8 cellular contexts compared by ENCODE assay signal in the genomic region with DNA sequence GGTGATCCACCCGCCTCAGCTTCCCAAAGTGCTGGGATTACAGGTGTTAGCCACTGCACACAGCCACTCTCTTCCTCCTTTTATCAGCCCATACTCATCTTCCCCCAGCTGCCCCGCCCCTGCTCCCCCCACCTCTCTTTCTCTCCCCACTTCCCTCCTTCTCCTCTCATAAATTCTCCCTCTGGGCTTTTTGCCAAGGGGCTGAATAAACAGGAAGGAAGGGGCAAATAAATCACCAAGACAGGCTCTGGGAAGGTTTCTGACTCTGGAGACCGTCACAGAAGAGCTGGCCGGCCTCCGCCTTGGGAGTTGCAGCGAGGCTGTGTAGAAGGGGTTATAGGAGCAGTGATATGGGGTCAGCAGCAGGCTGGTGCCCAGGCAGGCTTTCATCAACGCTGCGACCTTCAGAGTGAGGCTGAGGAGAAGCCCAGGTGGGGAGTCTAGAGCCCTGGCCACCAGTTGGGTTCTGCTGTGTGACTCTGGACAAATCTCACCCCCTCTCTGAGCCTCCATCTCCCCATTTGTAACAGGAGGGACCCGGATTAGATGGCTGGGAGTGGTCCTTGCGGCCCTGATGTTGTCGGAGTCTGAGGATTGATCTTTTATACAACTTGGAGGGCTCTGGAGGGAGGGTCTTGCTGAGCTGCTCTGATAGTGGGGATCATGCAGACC.
DNase-seq lines count a peak whose midpoint lies in the region; ATAC-seq and TF ChIP-seq lines count a peak whose summit lies in the region.

No MANE protein-coding gene starts in this region.

- no peak overlapping the region for H3K4me3 Mint-ChIP-seq in stimulated activated naive CD8-positive, alpha-beta T cell treated with anti-CD3 and anti-CD28 coated beads, Interleukin-15, amount 100 ng/mL, for 72 hours

- ATAC-seq in HG02763 (IDR thresholded peaks at IDR 0.05; ENCODE audit: unreplicated experiment): no peak
- ATAC-seq in stimulated activated naive CD8-positive, alpha-beta T cell treated with anti-CD3 and anti-CD28 coated beads, Interleukin-15, amount 100 ng/mL, for 72 hours: no peak

- H3K27me3 Mint-ChIP-seq in stimulated activated naive CD8-positive, alpha-beta T cell treated with anti-CD3 and anti-CD28 coated beads, Interleukin-15, amount 100 ng/mL, for 72 hours: peaks cover 73% of the 10 kb centered on the region

- no peak for TF ChIP-seq CTCF in GM10266 (IDR thresholded peaks at IDR 0.05; ENCODE audit: control insufficient read depth, insufficient read depth, low read depth, missing control alignments)
- TF ChIP-seq CTCF in GM20000 (IDR thresholded peaks at IDR 0.05; ENCODE audit: extremely low read depth, missing control alignments): no peak

- peak overlapping the region in 1 of 2 donors; percentile 2 for H3K27ac Mint-ChIP-seq in stimulated activated naive CD8-positive, alpha-beta T cell treated with anti-CD3 and anti-CD28 coated beads, Interleukin-15, amount 100 ng/mL, for 72 hours

- no peaks in the 10 kb centered on the region for H3K9me3 Mint-ChIP-seq in stimulated activated naive CD8-positive, alpha-beta T cell treated with anti-CD3 and anti-CD28 coated beads, Interleukin-15, amount 100 ng/mL, for 72 hours

- DNase-seq in EL (peak; percentile 93), NCI-H2171 (lab: John Stamatoyannopoulos, UW) (peak; percentile 31), astrocyte of the hippocampus (ENCODE audit: low read depth, low spot score) (peak; percentile 71), myocyte (ENCODE audit: low read depth) (peak; percentile 72), GM10266 (ENCODE audit: extremely low spot score) (no peak), GM20000 (ENCODE audit: low spot score) (no peak)
- DNase-seq in stimulated activated naive CD8-positive, alpha-beta T cell treated with anti-CD3 and anti-CD28 coated beads, Interleukin-15, amount 100 ng/mL, for 72 hours: no peak

- peaks cover 23% of the 10 kb centered on the region for H3K4me1 Mint-ChIP-seq in stimulated activated naive CD8-positive, alpha-beta T cell treated with anti-CD3 and anti-CD28 coated beads, Interleukin-15, amount 100 ng/mL, for 72 hours

Comparison
In these comparisons a context has a peak if more than half of its experiments do, and no peak if none do; other contexts are left out.
1. DNase-seq: peak in EL (single experiment), NCI-H2171 (single experiment), astrocyte of the hippocampus (single experiment) and myocyte (single experiment); none in GM10266 (single experiment), stimulated activated naive CD8-positive, alpha-beta T cell treated with anti-CD3 and anti-CD28 coated beads, Interleukin-15, amount 100 ng/mL, for 72 hours (0 of 2) and GM20000 (single experiment).